Comparison of ENCODE assay signal across 13 cellular contexts in the genomic region with DNA sequence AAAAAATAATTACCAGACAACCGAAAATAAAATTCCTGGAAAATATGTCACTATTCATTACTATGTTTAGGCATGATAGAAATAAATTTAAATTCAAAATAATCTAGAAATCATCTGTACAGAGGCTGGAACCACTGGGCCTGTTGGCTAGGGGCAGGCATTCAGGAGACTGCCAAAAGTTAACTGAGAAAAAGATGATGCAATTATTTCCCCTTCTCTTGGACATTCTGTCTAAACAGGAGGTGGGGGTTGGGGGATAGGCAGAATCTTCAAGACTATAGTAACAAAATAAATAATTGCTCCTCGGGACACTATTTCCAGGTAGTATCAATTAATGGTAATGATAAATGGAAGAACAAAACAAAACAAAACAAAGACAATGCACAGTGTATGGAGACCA. TPM values are rescaled to one million over a fixed set of nuclear protein-coding genes. Genes with fewer than 3 reads are reported as not detected.
A peak's percentile ranks its signal among the peaks of the same experiment; 100 is the strongest.
DNase-seq lines count a peak whose midpoint lies in the region; ATAC-seq and TF ChIP-seq lines count a peak whose summit lies in the region.
"Had no signal": no experiment of that assay in that cellular context is flagged by ENCODE, and none has a peak within 500 bp of the region (broad histone marks: within the 10 kb centered on the region; RNA-seq: fewer than 3 reads in every experiment).

No MANE protein-coding gene starts in this region.

- DNase-seq in MV-4-11 (lab: John Stamatoyannopoulos, UW) (peak; percentile 55), choroid plexus epithelial cell (ENCODE audit: low read depth) (peak; percentile 76), left lobe of liver (ENCODE audit: low spot score) (no peak), amniotic stem cell (lab: John Stamatoyannopoulos, UW) (no peak), posterior cingulate gyrus (no peak)
- DNase-seq in CD4-positive, alpha-beta memory T cell = no peak
- DNase-seq: ACHN had no signal

- POLR2A ChIA-PET in CD4-positive, alpha-beta memory T cell (lab: Charles Lee; ENCODE audit: partially characterized antibody) = no interaction called here

- peaks cover 30% of the 10 kb centered on the region for H3K4me1 ChIP-seq in ACC112 (ENCODE audit: control insufficient read depth, insufficient read depth, low read length, unreplicated experiment)
- no peaks in the 10 kb centered on the region for H3K4me1 ChIP-seq in CD4-positive, alpha-beta memory T cell (ENCODE audit: insufficient read depth, low read length)

- intact Hi-C loops in CD4-positive, alpha-beta memory T cell (cut with micrococcal nuclease) = no loop called here
- intact Hi-C loops in posterior cingulate gyrus (cut with DNase I) = no loop called here

- H3K4me3 ChIP-seq in ACC112 (ENCODE audit: low read depth, low read length) = peak overlapping the region; percentile 7; the same call in 1 of the 2 replicates
- no peak overlapping the region for H3K4me3 ChIP-seq in choroid plexus epithelial cell (ENCODE audit: low read depth, low read length)
- H3K4me3 ChIP-seq in CD4-positive, alpha-beta memory T cell (ENCODE audit: low read length in 2 of 2) = no peak overlapping the region

- no peak overlapping the region for H2AFZ ChIP-seq in ACC112 (ENCODE audit: low read length, unreplicated experiment)

- no peak overlapping the region for H3K4me3 Mint-ChIP-seq in CD4-positive, alpha-beta memory T cell
- H3K4me3 Mint-ChIP-seq: central memory CD8-positive, alpha-beta T cell had no signal

- no peaks in the 10 kb centered on the region for H3K36me3 ChIP-seq in ACC112 (ENCODE audit: insufficient read depth, low read length)
- no peaks in the 10 kb centered on the region for H3K36me3 ChIP-seq in CD4-positive, alpha-beta memory T cell (ENCODE audit: insufficient read depth, low read length)

- no peak overlapping the region for H3K27ac Mint-ChIP-seq in CD4-positive, alpha-beta memory T cell

- CTCF ChIA-PET in CD4-positive, alpha-beta memory T cell (lab: Charles Lee; ENCODE audit: partially characterized antibody) = no interaction called here

- ATAC-seq in left lobe of liver = peak; percentile 74
- no peak for ATAC-seq in GM19463 (IDR thresholded peaks at IDR 0.05; ENCODE audit: unreplicated experiment)

- no peaks in the 10 kb centered on the region for H3K27me3 ChIP-seq in ACC112 (ENCODE audit: insufficient read depth, low read length)
- no peaks in the 10 kb centered on the region for H3K27me3 ChIP-seq in CD4-positive, alpha-beta memory T cell (ENCODE audit: insufficient read depth, low read length)

- TF ChIP-seq CTCF in choroid plexus epithelial cell (conservative IDR thresholded peaks at IDR 0.05; ENCODE audit: low read depth, low read length) = no peak

- H3K36me3 Mint-ChIP-seq in CD4-positive, alpha-beta memory T cell = peaks cover 29 to 36% of the 10 kb centered on the region in 2 donors

- peaks cover 0 to 13% (median 9%) of the 10 kb centered on the region in 8 donors for H3K9me3 Mint-ChIP-seq in CD4-positive, alpha-beta memory T cell
- H3K9me3 Mint-ChIP-seq: central memory CD8-positive, alpha-beta T cell had no signal

- peaks cover 38 to 53% (median 51%) of the 10 kb centered on the region in 4 donors for H3K4me1 Mint-ChIP-seq in CD4-positive, alpha-beta memory T cell

- H3K27me3 Mint-ChIP-seq in CD4-positive, alpha-beta memory T cell = no peaks in the 10 kb centered on the region
- H3K27me3 Mint-ChIP-seq: central memory CD8-positive, alpha-beta T cell had no signal

- H3K27ac ChIP-seq in ACC112 (ENCODE audit: low read depth, low read length) = peak overlapping the region; percentile 21
- H3K27ac ChIP-seq in CD4-positive, alpha-beta memory T cell (ENCODE audit: low read depth, low read length) = no peak overlapping the region
- H3K27ac ChIP-seq: RWPE1 had no signal

- peaks cover 83% of the 10 kb centered on the region for H3K79me2 ChIP-seq in ACC112 (ENCODE audit: control insufficient read depth, insufficient read depth, low read length, unreplicated experiment)

- H3K9me3 ChIP-seq in CD4-positive, alpha-beta memory T cell (ENCODE audit: control insufficient read depth in 1 of 2, low read length in 2 of 2) = peaks cover 0 to 3% of the 10 kb centered on the region in 2 donors

RNA-seq across cellular contexts. Expression of gene BTBD10, which starts 14.1 kb away (rescaled TPM):
- total RNA-seq in left lobe of liver = 4.7 TPM
- 10 to 100 TPM; 22.4 to 22.6 TPM for total RNA-seq in CD4-positive, alpha-beta memory T cell
- 10 to 100 TPM; 11.5 to 13.7 TPM for polyA plus RNA-seq in CD4-positive, alpha-beta memory T cell

RNA-seq across cellular contexts. Expression of gene PTH, which starts 46.9 kb away (rescaled TPM):
- total RNA-seq in left lobe of liver = not detected
- not detected for total RNA-seq in CD4-positive, alpha-beta memory T cell
- not detected for polyA plus RNA-seq in CD4-positive, alpha-beta memory T cell
- total RNA-seq: mononuclear cell, skeletal muscle tissue had no signal

Comparison
In these comparisons a context has a peak if more than half of its experiments do, and no peak if none do; other contexts are left out.
1. DNase-seq: peak in MV-4-11 (single experiment) and choroid plexus epithelial cell (single experiment); none in left lobe of liver (single experiment), amniotic stem cell (single experiment), CD4-positive, alpha-beta memory T cell (0 of 5) and posterior cingulate gyrus (0 of 10).